Comparison of ENCODE assay signal across 8 cellular contexts in genomic region chrX:130173190-130173895, GRCh38. TPM values are rescaled to one million over a fixed set of nuclear protein-coding genes. Genes with fewer than 3 reads are reported as not detected.
DNase-seq lines count a peak whose midpoint lies in the region; ATAC-seq, FAIRE-seq and TF ChIP-seq lines count a peak whose summit lies in the region.

No MANE protein-coding gene starts in this region.

- peak overlapping the region; percentile 62 for H3K4me2 ChIP-seq in K562 (ENCODE audit: insufficient read depth, low read length)

- no peaks in the 10 kb centered on the region for H3K9me1 ChIP-seq in K562 (ENCODE audit: control insufficient read depth, insufficient read depth, low read length)

- no peaks in the 10 kb centered on the region for H3K36me3 ChIP-seq in K562 (ENCODE audit: control insufficient read depth, insufficient read depth, low read length)
- no peaks in the 10 kb centered on the region for H3K36me3 ChIP-seq in testis (ENCODE audit: low read depth, missing control alignments)

- H2AFZ ChIP-seq in K562 (ENCODE audit: low read depth, low read length): peak overlapping the region; percentile 86

- no peak for DNase-seq in HEK293T (ENCODE audit: extremely low spot score)
- DNase-seq in OCI-M1 (lab: John Stamatoyannopoulos, UW): peak; percentile 97
- DNase-seq in K562 (ENCODE audit: extremely low read depth in 1 of 4, low spot score in 3 of 4): peak; percentile 43 to 89 (median 68)
- DNase-seq in lower leg skin (ENCODE audit: low spot score in 2 of 2): peak; percentile 38 to 86
- DNase-seq in testis: peak; percentile 18
- DNase-seq in middle frontal gyrus (ENCODE audit: extremely low spot score, low spot score): no peak

- ATAC-seq in K562: peak; percentile 96
- no peak for ATAC-seq in GM18873 (IDR thresholded peaks at IDR 0.05; ENCODE audit: low FRiP score, unreplicated experiment)

- H3K9me3 ChIP-seq in K562 (replicated peaks; ENCODE audit: control insufficient read depth, insufficient read depth, low read depth, low read length) (no peaks in the 10 kb centered on the region; the same call in 1 of the 2 replicates), testis (no peaks in the 10 kb centered on the region)

- H3K79me2 ChIP-seq in K562 (ENCODE audit: control insufficient read depth, insufficient read depth, low read length): no peaks in the 10 kb centered on the region

- peak overlapping the region; percentile 81 for H3K4me3 ChIP-seq in GM12875 (ENCODE audit: low read depth, low read length)
- no peak overlapping the region for H3K4me3 ChIP-seq in K562
- H3K4me3 ChIP-seq in lower leg skin (ENCODE audit: low read depth, poor library complexity, severe bottlenecking): no peak overlapping the region
- H3K4me3 ChIP-seq in testis: no peak overlapping the region

- TF ChIP-seq RAD21 in K562 (CRISPR knock-in tag; conservative IDR thresholded peaks at IDR 0.05 in 1 of 2, IDR thresholded peaks at IDR 0.05 in 1 of 2): peak in 1 of 2 experiments; percentile 26; a peak in 2 of 4 replicates

- H3K27ac ChIP-seq in K562 (ENCODE audit: extremely low read depth, low read depth, low read length) (peak overlapping the region; percentile 95), testis (peak overlapping the region; percentile 31 to 69)

- TSS peak; percentile 80 for BruUV-seq in K562 (replicated peaks; lab: Mats Ljungman, UMichigan)

- in situ Hi-C loops in K562 (cut with MboI): no loop called here

- WGBS in K562 (ENCODE audit: insufficient coverage, low coverage, missing lambda C conversion rate): 2% methylated on average over 7 of the region's 7 CpGs
- WGBS in lower leg skin, 2 donors: 30 to 45% methylated on average over 7 of the region's 7 CpGs
- WGBS in testis, 2 donors: 47 to 62% methylated on average over 6 to 7 of the region's 7 CpGs

- TF ChIP-seq EP300 in K562 (IDR thresholded peaks at IDR 0.05; ENCODE audit: low read length): peak; percentile 92

- POLR2A ChIA-PET in HEK293T (lab: Yijun Ruan, JAX): interaction anchor here (0.6 to 1.3 kb wide), 2 partner anchors 8 to 56 kb away, joined by 3 to 10 read pairs; partner anchors contain the start of gene AIFM1
- POLR2A ChIA-PET in K562 (lab: Yijun Ruan, JAX): interaction anchor here (0.7 to 2.1 kb wide), 7 partner anchors 9 to 101 kb away, joined by 3 to 10 read pairs (median 3); partner anchors contain the start of gene AIFM1

- H3K27me3 ChIP-seq in K562 (ENCODE audit: control insufficient read depth in 2 of 2, insufficient read depth in 2 of 2, low read length in 2 of 2): no peaks in the 10 kb centered on the region
- H3K27me3 ChIP-seq in testis: no peaks in the 10 kb centered on the region

- TF ChIP-seq CTCF in GM12875 (IDR thresholded peaks at IDR 0.05; ENCODE audit: borderline replicate concordance, insufficient read depth, low read depth, low read length): no peak
- no peak for TF ChIP-seq CTCF in K562 (IDR thresholded peaks at IDR 0.05 in 2 of 3, conservative IDR thresholded peaks at IDR 0.05 in 1 of 3; ENCODE audit: insufficient read depth in 2 of 3, low read depth in 1 of 3, low read length in 3 of 3)
- no peak for TF ChIP-seq CTCF in lower leg skin (IDR thresholded peaks at IDR 0.05)
- no peak for TF ChIP-seq CTCF in testis (IDR thresholded peaks at IDR 0.05)

- peak overlapping the region; percentile 70 to 77; a peak in 3 of 4 replicates for H3K9ac ChIP-seq in K562 (ENCODE audit: insufficient read depth in 1 of 2, low read depth in 2 of 2, low read length in 2 of 2)

- CTCF ChIA-PET in HEK293T (lab: Yijun Ruan, JAX) (interaction anchor here (1.3 kb wide), 1 partner anchor 113 kb away, joined by 6 read pairs; no protein-coding TSS in a partner anchor), K562 (lab: Yijun Ruan, JAX; ENCODE audit: low intra/inter-chr PET ratio) (no interaction called here)

- TF ChIP-seq POLR2A in K562 (conservative IDR thresholded peaks at IDR 0.05) (peak; percentile 61), lower leg skin (IDR thresholded peaks at IDR 0.05) (no peak), testis (IDR thresholded peaks at IDR 0.05) (no peak)

- FAIRE-seq in K562 (lab: Jason Lieb, UNC): peak; percentile 100

- peaks cover 22 to 29% of the 10 kb centered on the region in 2 experiments for H3K4me1 ChIP-seq in K562 (replicated peaks in 1 of 2; ENCODE audit: control insufficient read depth in 2 of 2, insufficient read depth in 2 of 2, low read length in 2 of 2)
- H3K4me1 ChIP-seq in testis: no peaks in the 10 kb centered on the region

- intact Hi-C loops in K562 (cut with micrococcal nuclease): loop anchor here (1.0 to 5.0 kb wide), 2 partner anchors 8 to 91 kb away; partner anchors contain the start of gene AIFM1
- intact Hi-C loops in lower leg skin (cut with DNase I; ENCODE audit: low total_unique reads): no loop called here
- intact Hi-C loops in testis (cut with DNase I; ENCODE audit: low total_unique reads): no loop called here

- H4K20me1 ChIP-seq in K562 (replicated peaks; ENCODE audit: control insufficient read depth, insufficient read depth, low read length): no peaks in the 10 kb centered on the region

TF ChIP-seq in HEK293T, 16 proteins besides CTCF, POLR2A, EP300 and RAD21 (continues in another document):
- TF ChIP-seq, protein P1, sequence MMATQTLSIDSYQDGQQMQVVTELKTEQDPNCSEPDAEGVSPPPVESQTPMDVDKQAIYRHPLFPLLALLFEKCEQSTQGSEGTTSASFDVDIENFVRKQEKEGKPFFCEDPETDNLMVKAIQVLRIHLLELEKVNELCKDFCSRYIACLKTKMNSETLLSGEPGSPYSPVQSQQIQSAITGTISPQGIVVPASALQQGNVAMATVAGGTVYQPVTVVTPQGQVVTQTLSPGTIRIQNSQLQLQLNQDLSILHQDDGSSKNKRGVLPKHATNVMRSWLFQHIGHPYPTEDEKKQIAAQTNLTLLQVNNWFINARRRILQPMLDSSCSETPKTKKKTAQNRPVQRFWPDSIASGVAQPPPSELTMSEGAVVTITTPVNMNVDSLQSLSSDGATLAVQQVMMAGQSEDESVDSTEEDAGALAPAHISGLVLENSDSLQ (IDR thresholded peaks at IDR 0.05): peak; percentile 17; the same call in 1 of the 2 replicates
- no peak for TF ChIP-seq SP1 (IDR thresholded peaks at IDR 0.05)

TF ChIP-seq in K562, 482 proteins besides CTCF, POLR2A, EP300 and RAD21 (continues in another document):
- TF ChIP-seq PTTG1 (tag; IDR thresholded peaks at IDR 0.05; ENCODE audit: low read depth) (0 out of 2 replicates have a peak, but pooled peaks have one; percentile 27), BRD4 (IDR thresholded peaks at IDR 0.05) (0 out of 2 replicates have a peak, but pooled peaks have one; percentile 82)

RNA-seq across cellular contexts. Expression of gene RAB33A, which starts 1.6 kb away (rescaled TPM):
- total RNA-seq in K562 (2011; cell fraction: chromatin; rRNA removed; ENCODE audit: low replicate concordance): 0.23 TPM in 1 of 2 replicates, not detected in the other
- total RNA-seq in K562 (2011; cell fraction: nucleolus; rRNA removed): 0.33 TPM in 1 of 2 replicates, not detected in the other
- total RNA-seq in K562 (2011; cell fraction: nucleoplasm; rRNA removed): not detected in 2 replicates
- 0.09 TPM in 1 of 2 replicates, not detected in the other for total RNA-seq in K562 (2014; rRNA removed)
- total RNA-seq in K562 (2014; rRNA removed; fragmentation: Illumina TruSeq; extraction: Trizol): not detected in 2 replicates
- not detected in 2 replicates for total RNA-seq in K562 (2015; rRNA removed; fragmentation: Illumina TruSeq; extraction: Trizol)
- total RNA-seq in K562 (2021): 0.20 TPM in 1 of 2 replicates, not detected in the other
- polyA plus RNA-seq in K562 (2011; rRNA removed): 0.06 and 0.11 TPM in 2 replicates
- 0.09 TPM in 1 of 2 replicates, not detected in the other for polyA plus RNA-seq in K562 (2011; cell fraction: cytosol; rRNA removed)
- polyA plus RNA-seq in K562 (2011; cell fraction: nucleus; rRNA removed): 0.14 TPM in 1 of 2 replicates, not detected in the other
- not detected in 2 replicates for polyA plus RNA-seq in K562 (2012)
- polyA plus RNA-seq in K562 (2014; fragmentation: Illumina TruSeq; extraction: Trizol): not detected in 2 replicates
- polyA plus RNA-seq in K562 (2014; fragmentation: Nextera tagmentation; extraction: Ambion mirVana): under 1 TPM; 0.04 TPM
- polyA plus RNA-seq in K562 (2014; rRNA removed): not detected in 2 replicates
- polyA minus RNA-seq in K562 (2011; rRNA and poly(A)+ RNA removed): not detected in 2 replicates
- not detected in 2 replicates for polyA minus RNA-seq in K562 (2011; cell fraction: cytosol; rRNA and poly(A)+ RNA removed)
- 0.22 and 0.27 TPM in 2 replicates for polyA minus RNA-seq in K562 (2011; cell fraction: nucleus; rRNA and poly(A)+ RNA removed)
- total RNA-seq in lower leg skin: under 1 TPM in 1 of 4 donors, not detected in 3; 0.65 TPM
- 1 to 10 TPM; 1.4 to 1.7 TPM for total RNA-seq in testis
- polyA plus RNA-seq in testis (ENCODE audit: insufficient read depth, low read depth, low replicate concordance): 1.3 TPM

RNA-seq across cellular contexts. Expression of gene AIFM1, which starts 7.7 kb away (rescaled TPM):
- total RNA-seq in K562 (2011; cell fraction: chromatin; rRNA removed; ENCODE audit: low replicate concordance): 25.4 and 35.9 TPM in 2 replicates
- 14.5 and 20.4 TPM in 2 replicates for total RNA-seq in K562 (2011; cell fraction: nucleolus; rRNA removed)
- total RNA-seq in K562 (2011; cell fraction: nucleoplasm; rRNA removed): 21.5 and 24.0 TPM in 2 replicates
- 59.9 and 65.0 TPM in 2 replicates for total RNA-seq in K562 (2014; rRNA removed)
- total RNA-seq in K562 (2014; rRNA removed; fragmentation: Illumina TruSeq; extraction: Trizol): 101 and 107 TPM in 2 replicates
- 79.9 and 91.4 TPM in 2 replicates for total RNA-seq in K562 (2015; rRNA removed; fragmentation: Illumina TruSeq; extraction: Trizol)
- total RNA-seq in K562 (2021): 80.7 and 85.2 TPM in 2 replicates
- 85.6 and 111 TPM in 2 replicates for polyA plus RNA-seq in K562 (2011; rRNA removed)
- 55.0 and 81.8 TPM in 2 replicates for polyA plus RNA-seq in K562 (2011; cell fraction: cytosol; rRNA removed)
- polyA plus RNA-seq in K562 (2011; cell fraction: nucleus; rRNA removed): 40.3 and 74.3 TPM in 2 replicates
- 89.5 and 101 TPM in 2 replicates for polyA plus RNA-seq in K562 (2012)
- 99.0 and 117 TPM in 2 replicates for polyA plus RNA-seq in K562 (2014; fragmentation: Illumina TruSeq; extraction: Trizol)
- polyA plus RNA-seq in K562 (2014; fragmentation: Nextera tagmentation; extraction: Ambion mirVana): 10 to 100 TPM; 51.0 to 62.0 TPM
- polyA plus RNA-seq in K562 (2014; rRNA removed): 91.2 and 93.7 TPM in 2 replicates
- 93.8 and 106 TPM in 2 replicates for polyA minus RNA-seq in K562 (2011; rRNA and poly(A)+ RNA removed)
- polyA minus RNA-seq in K562 (2011; cell fraction: cytosol; rRNA and poly(A)+ RNA removed): 27.8 and 34.7 TPM in 2 replicates
- polyA minus RNA-seq in K562 (2011; cell fraction: nucleus; rRNA and poly(A)+ RNA removed): 10.8 and 24.0 TPM in 2 replicates
- total RNA-seq in lower leg skin: 10 to 100 TPM in 2 of 4 donors, 1 to 10 TPM in 2; 7.6 to 15.0 (median 10.4) TPM
- total RNA-seq in testis: 10 to 100 TPM; 55.1 to 70.1 TPM
- polyA plus RNA-seq in testis (ENCODE audit: insufficient read depth, low read depth, low replicate concordance): 67.1 TPM

Comparison
In these comparisons a context has a peak if more than half of its experiments do, and no peak if none do; other contexts are left out.
1. DNase-seq: peak in OCI-M1 (single experiment), K562 (4 of 4), lower leg skin (2 of 2) and testis (single experiment); none in HEK293T (single experiment) and middle frontal gyrus (single experiment).